In the genomic region with DNA sequence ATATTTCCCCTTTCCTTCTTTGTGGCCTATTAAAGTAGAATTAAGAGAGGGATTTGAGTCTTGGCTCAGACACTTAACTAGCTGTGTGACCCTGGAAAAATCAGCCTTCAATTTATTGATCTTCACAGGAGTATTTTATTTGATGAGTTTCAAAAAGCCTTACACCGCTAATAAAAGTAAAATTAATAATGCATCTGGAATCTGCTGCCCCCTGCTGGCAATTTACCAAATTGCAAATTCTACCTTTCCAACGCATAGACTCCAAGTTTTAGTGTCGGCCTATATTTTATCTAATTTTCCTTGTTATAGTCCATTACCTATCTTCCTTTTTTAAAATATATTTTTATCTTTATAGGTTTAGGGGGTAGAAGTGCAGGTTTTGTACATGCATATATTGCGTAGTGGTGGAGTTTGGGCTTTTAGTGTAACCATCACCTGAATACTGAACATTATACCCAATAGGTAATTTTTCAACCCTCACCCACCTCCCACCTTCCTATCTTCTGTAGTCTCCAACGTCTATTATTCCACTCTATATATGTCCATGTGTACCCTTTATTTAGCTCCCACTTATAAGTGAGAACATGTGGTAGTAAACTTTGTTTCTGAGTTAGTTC, we compare ENCODE assay signal across 9 cellular contexts. TPM values are rescaled to one million over a fixed set of nuclear protein-coding genes. Genes with fewer than 3 reads are reported as not detected.
DNase-seq lines count a peak whose midpoint lies in the region; ATAC-seq and TF ChIP-seq lines count a peak whose summit lies in the region.
"Had no signal": no experiment of that assay in that cellular context is flagged by ENCODE, and none has a peak within 500 bp of the region (broad histone marks: within the 10 kb centered on the region; RNA-seq: fewer than 3 reads in every experiment).

No MANE protein-coding gene starts in this region.

- H3K4me1 ChIP-seq in A673 (ENCODE audit: insufficient read depth, low read length, poor library complexity, severe bottlenecking) (no peaks in the 10 kb centered on the region), PC-9 (replicated peaks; ENCODE audit: insufficient read depth) (peaks cover 10% of the 10 kb centered on the region), heart right ventricle (peaks cover 0 to 7% (median 0%) of the 10 kb centered on the region in 9 donors)

- H3K4me3 Mint-ChIP-seq in stimulated activated naive B cell treated with anti-CD40 and anti-IgM and Interleukin-4, amounts not matched to agents 10 μg/mL and 1 μg/mL and 100 μg/mL, for 72 hours, result no peak overlapping the region

- H3K27me3 ChIP-seq in A673 (replicated peaks; ENCODE audit: insufficient read depth, low read depth, low read length, poor library complexity) (no peaks in the 10 kb centered on the region), PC-9 (ENCODE audit: insufficient read depth, low read depth) (no peaks in the 10 kb centered on the region), heart right ventricle (no peaks in the 10 kb centered on the region)

- BruUV-seq in A673 (replicated peaks; lab: Mats Ljungman, UMichigan) (no TSS peak), PC-9 (replicated peaks; lab: Mats Ljungman, UMichigan) (no TSS peak)

- TF ChIP-seq CTCF in A673 (conservative IDR thresholded peaks at IDR 0.05; ENCODE audit: low read depth, low read length) (peak; percentile 85), GM13977 (IDR thresholded peaks at IDR 0.05; ENCODE audit: extremely low read depth, insufficient read depth, missing control alignments) (peak; percentile 65), PC-9 (conservative IDR thresholded peaks at IDR 0.05) (peak; percentile 97), heart right ventricle (IDR thresholded peaks at IDR 0.05) (peak; percentile 84 to 96 (median 88))

- H3K27ac ChIP-seq in A673 (ENCODE audit: low read depth, low read length, poor library complexity, severe bottlenecking), result no peak overlapping the region
- H3K27ac ChIP-seq in PC-9, result no peak overlapping the region
- no peak overlapping the region for H3K27ac ChIP-seq in heart right ventricle

- H3K9me3 ChIP-seq in A673 (ENCODE audit: low read depth, low read length, poor library complexity, severe bottlenecking), result no peaks in the 10 kb centered on the region
- H3K9me3 ChIP-seq in PC-9 (ENCODE audit: insufficient read depth, low read depth), result no peaks in the 10 kb centered on the region
- no peaks in the 10 kb centered on the region for H3K9me3 ChIP-seq in heart right ventricle
- H3K9me3 ChIP-seq: HAP-1 had no signal

- CTCF ChIA-PET in A673 (lab: Charles Lee), result no interaction called here
- CTCF ChIA-PET in PC-9 (lab: Charles Lee), result interaction anchor here (1.6 kb wide), 1 partner anchor 106 kb away, joined by 8 read pairs; no protein-coding TSS in a partner anchor

- peaks cover 0 to 5% of the 10 kb centered on the region in 2 donors for H3K36me3 Mint-ChIP-seq in stimulated activated naive B cell treated with anti-CD40 and anti-IgM and Interleukin-4, amounts not matched to agents 10 μg/mL and 1 μg/mL and 100 μg/mL, for 72 hours

- H3K9me2 ChIP-seq in PC-9 (ENCODE audit: insufficient read depth), result no peaks in the 10 kb centered on the region

- no peaks in the 10 kb centered on the region for H4K20me1 ChIP-seq in PC-9 (ENCODE audit: insufficient read depth)

- no peaks in the 10 kb centered on the region for H3K9me3 Mint-ChIP-seq in stimulated activated naive B cell treated with anti-CD40 and anti-IgM and Interleukin-4, amounts not matched to agents 10 μg/mL and 1 μg/mL and 100 μg/mL, for 72 hours

- 0 out of 2 replicates have a peak, but pooled peaks cover 5% of the 10 kb centered on the region for H3F3A ChIP-seq in PC-9 (ENCODE audit: insufficient read depth, low read depth)

- H3K79me2 ChIP-seq in PC-9 (ENCODE audit: low read depth), result no peaks in the 10 kb centered on the region

- in situ Hi-C loops in GM13977 (cut with MboI; ENCODE audit: low pct_unique_long_range_greater_than_20kb, low sequenced_read_pairs, unreplicated experiment), result loop anchor here (10.0 kb wide), 1 partner anchor 111 kb away; no protein-coding TSS in a partner anchor

- 17 to 19% methylated on average over 5 of the region's 5 CpGs for WGBS in heart right ventricle, 2 donors

- H3K27ac Mint-ChIP-seq in stimulated activated naive B cell treated with anti-CD40 and anti-IgM and Interleukin-4, amounts not matched to agents 10 μg/mL and 1 μg/mL and 100 μg/mL, for 72 hours, result no peak overlapping the region

- no peaks in the 10 kb centered on the region for H3K27me3 Mint-ChIP-seq in stimulated activated naive B cell treated with anti-CD40 and anti-IgM and Interleukin-4, amounts not matched to agents 10 μg/mL and 1 μg/mL and 100 μg/mL, for 72 hours

- POLR2A ChIA-PET in A673 (lab: Charles Lee; ENCODE audit: low non-redundant PET) (no interaction called here), PC-9 (lab: Charles Lee; ENCODE audit: unreplicated experiment) (no interaction called here)

- DNase-seq in A673 (ENCODE audit: low spot score) (peak; percentile 45), GM13977 (ENCODE audit: low spot score) (no peak), PC-9 (peak in 1 of 2 experiments; percentile 41), heart right ventricle (peak in 1 of 2 donors; percentile 41)
- DNase-seq in activated effector memory CD4-positive, alpha-beta T cell treated with anti-CD3 and anti-CD28 coated beads, Interleukin-2, amount 50 U/mL, for 16 hours, result peak; percentile 83
- peak; percentile 49 for DNase-seq in stimulated activated CD4-positive, alpha-beta T cell treated with anti-CD3 and anti-CD28 coated beads, Interleukin-12 subunit alpha, Interleukin-12 subunit beta, amount 100 ng/mL, for 4 hours
- DNase-seq in stimulated activated naive B cell treated with anti-CD40 and anti-IgM and Interleukin-4, amounts not matched to agents 10 μg/mL and 1 μg/mL and 100 μg/mL, for 72 hours, result no peak

- H3K4me2 ChIP-seq in PC-9, result 0 out of 2 replicates have a peak overlapping the region, but pooled peaks have one; percentile 2

- intact Hi-C loops in A673 (cut with micrococcal nuclease; ENCODE audit: unreplicated experiment) (loop anchor here (1.0 to 2.0 kb wide), 2 partner anchors 106 to 209 kb away; no protein-coding TSS in a partner anchor), PC-9 (cut with micrococcal nuclease; ENCODE audit: unreplicated experiment) (loop anchor here (1.0 to 5.0 kb wide), 4 partner anchors 46 to 209 kb away; a partner anchor contains a TSS), heart right ventricle (cut with DNase I) (loop anchor here (1.0 to 10.0 kb wide), 12 partner anchors 49 to 211 kb away; a partner anchor contains a TSS)

- ATAC-seq in heart right ventricle (peak in 1 of 8 donors; percentile 37), GM21381 (IDR thresholded peaks at IDR 0.05; ENCODE audit: unreplicated experiment) (no peak)
- no peak for ATAC-seq in stimulated activated naive B cell treated with anti-CD40 and anti-IgM and Interleukin-4, amounts not matched to agents 10 μg/mL and 1 μg/mL and 100 μg/mL, for 72 hours (replicated peaks)

- H2AFZ ChIP-seq in PC-9, result no peak overlapping the region

- H3K4me3 ChIP-seq in A673 (ENCODE audit: low read depth, low read length, poor library complexity, severe bottlenecking) (no peak overlapping the region), PC-9 (no peak overlapping the region), heart right ventricle (no peak overlapping the region)
- H3K4me3 ChIP-seq: HAP-1 had no signal

- no peaks in the 10 kb centered on the region for H3K36me3 ChIP-seq in A673 (ENCODE audit: insufficient read depth, low read length, poor library complexity, severe bottlenecking)
- H3K36me3 ChIP-seq in PC-9 (ENCODE audit: low read depth), result no peaks in the 10 kb centered on the region
- peaks cover 0 to 20% (median 0%) of the 10 kb centered on the region in 9 donors for H3K36me3 ChIP-seq in heart right ventricle

- H3K4me1 Mint-ChIP-seq in stimulated activated naive B cell treated with anti-CD40 and anti-IgM and Interleukin-4, amounts not matched to agents 10 μg/mL and 1 μg/mL and 100 μg/mL, for 72 hours, result no peaks in the 10 kb centered on the region

RNA-seq across cellular contexts. Expression of a gene that starts 46.3 kb away (rescaled TPM):
- total RNA-seq in A673 (2021) (18.9 and 20.8 TPM in 2 replicates), PC-9 (2021) (10.8 and 14.1 TPM in 2 replicates), heart right ventricle (10 to 100 TPM; 16.7 to 32.8 (median 24.3) TPM)
- polyA plus RNA-seq in heart right ventricle, result 10 to 100 TPM; 11.1 to 21.4 TPM

Comparison
In these comparisons a context has a peak if more than half of its experiments do, and no peak if none do; other contexts are left out.
1. DNase-seq: peak in A673 (single experiment), activated effector memory CD4-positive, alpha-beta T cell treated with anti-CD3 and anti-CD28 coated beads, Interleukin-2, amount 50 U/mL, for 16 hours (single experiment) and stimulated activated CD4-positive, alpha-beta T cell treated with anti-CD3 and anti-CD28 coated beads, Interleukin-12 subunit alpha, Interleukin-12 subunit beta, amount 100 ng/mL, for 4 hours (single experiment); none in GM13977 (single experiment) and stimulated activated naive B cell treated with anti-CD40 and anti-IgM and Interleukin-4, amounts not matched to agents 10 μg/mL and 1 μg/mL and 100 μg/mL, for 72 hours (single experiment).
2. Peak in every context shown above with its lines, with median percentiles within 50 percentile points of each other: CTCF ChIP-seq.